ENCODE assay signal across 8 cellular contexts in the genomic region with DNA sequence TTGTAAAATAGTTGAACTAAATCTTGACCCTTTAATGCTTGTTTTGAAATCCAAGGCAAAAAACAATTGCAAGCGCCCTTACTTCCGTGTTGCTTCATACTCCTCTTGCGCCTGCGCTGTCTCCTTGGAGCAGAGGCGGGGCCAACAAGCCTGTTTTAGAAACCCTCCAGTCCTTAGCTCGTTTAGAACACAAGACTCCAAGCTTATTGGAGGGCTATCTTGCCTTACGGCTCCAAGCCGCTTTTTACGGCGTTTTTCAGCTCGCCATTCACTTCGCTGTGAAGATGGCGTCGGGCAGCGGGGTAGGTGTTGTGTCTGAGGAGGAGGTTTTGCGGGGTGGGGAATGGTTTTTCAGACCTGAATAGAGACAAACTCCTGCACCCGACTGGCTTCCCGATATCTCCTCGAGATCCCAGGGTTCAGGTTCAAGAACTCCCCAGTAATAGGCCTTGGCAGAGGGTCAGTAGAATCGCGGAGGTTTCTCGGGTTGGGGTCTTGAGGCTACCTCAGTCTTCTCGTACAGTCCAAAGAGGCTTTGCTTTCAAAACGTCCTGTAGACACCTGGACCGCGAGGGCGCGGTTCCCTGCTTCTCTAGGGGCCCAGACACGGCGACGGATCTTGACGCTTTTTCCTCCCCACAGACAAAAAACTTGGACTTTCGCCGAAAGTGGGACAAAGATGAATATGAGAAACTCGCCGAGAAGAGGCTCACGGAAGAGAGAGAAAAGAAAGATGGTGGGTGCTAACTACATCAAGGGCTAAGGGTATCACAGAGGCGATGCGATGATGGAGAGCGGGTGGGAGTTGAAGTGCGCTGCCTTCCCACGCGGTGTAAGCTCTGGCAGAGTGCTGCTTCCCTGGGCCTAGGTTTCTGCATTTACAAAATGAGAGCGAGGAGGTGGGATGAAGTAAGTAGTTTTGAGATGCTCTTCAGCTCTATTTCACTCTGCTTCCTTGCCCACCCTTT. TPM values are rescaled to one million over a fixed set of nuclear protein-coding genes. Genes with fewer than 3 reads are reported as not detected.
DNase-seq lines count a peak whose midpoint lies in the region; ATAC-seq, FAIRE-seq and TF ChIP-seq lines count a peak whose summit lies in the region.

Gene ZMAT2 (plus strand): TSS at position 271 of the 968 bp plus-strand sequence. CDS start 14 bp downstream, at position 285.

- H3K36me3 ChIP-seq in KOPT-K1 (ENCODE audit: insufficient read depth, low read length) (peaks cover 87% of the 10 kb centered on the region), esophagus muscularis mucosa (peaks cover 72 to 87% (median 82%) of the 10 kb centered on the region in 4 donors), muscle layer of duodenum (ENCODE audit: control insufficient read depth in 1 of 2, insufficient read depth in 2 of 2, low read length in 2 of 2) (peaks cover 64 to 76% of the 10 kb centered on the region in 2 donors)

- peaks cover 18 to 44% of the 10 kb centered on the region in 2 donors for H3K36me3 Mint-ChIP-seq in activated T-cell treated with anti-CD3 and anti-CD28 coated beads, Interleukin-2, amount 50 U/mL, for 72 hours (ENCODE audit: insufficient read depth in 2 of 2)

- H3K27me3 Mint-ChIP-seq in activated T-cell treated with anti-CD3 and anti-CD28 coated beads, Interleukin-2, amount 50 U/mL, for 72 hours (ENCODE audit: low read depth), result no peaks in the 10 kb centered on the region

- peak; percentile 99 for ATAC-seq in GM21786 (IDR thresholded peaks at IDR 0.05; ENCODE audit: unreplicated experiment)
- peak; percentile 98 to 99 for ATAC-seq in activated T-cell treated with anti-CD3 and anti-CD28 coated beads, Interleukin-2, amount 50 U/mL, for 72 hours (replicated peaks in 1 of 2)

- peak; percentile 97 for FAIRE-seq in RCC 7860 (lab: Jason Lieb, UNC)

- DNase-seq in DMS79 (lab: John Stamatoyannopoulos, UW), result peak; percentile 90
- DNase-seq in RCC 7860 (ENCODE audit: low spot score), result peak; percentile 95
- DNase-seq in activated T-cell treated with anti-CD3 and anti-CD28 coated beads, Interleukin-2, amount 50 U/mL, for 72 hours, result peak; percentile 90 to 96
- DNase-seq in esophagus muscularis mucosa (ENCODE audit: extremely low spot score), result peak; percentile 96
- peak; percentile 90 to 93 for DNase-seq in stimulated activated CD8-positive, alpha-beta memory T cell treated with anti-CD3 and anti-CD28 coated beads, Interleukin-7, amount 100 ng/mL, for 4 hours (ENCODE audit: low read depth in 2 of 2)

- intact Hi-C loops in esophagus muscularis mucosa (cut with DNase I), result no loop called here

- peak within 1 kb of the TSS; percentile 96 for H3K27ac Mint-ChIP-seq in activated T-cell treated with anti-CD3 and anti-CD28 coated beads, Interleukin-2, amount 50 U/mL, for 72 hours

- H3K9me3 Mint-ChIP-seq in activated T-cell treated with anti-CD3 and anti-CD28 coated beads, Interleukin-2, amount 50 U/mL, for 72 hours, result no peaks in the 10 kb centered on the region

- peaks cover 24% of the 10 kb centered on the region for H3K4me1 Mint-ChIP-seq in activated T-cell treated with anti-CD3 and anti-CD28 coated beads, Interleukin-2, amount 50 U/mL, for 72 hours (ENCODE audit: low read depth)

- no peaks in the 10 kb centered on the region for H3K9me3 ChIP-seq in KOPT-K1 (ENCODE audit: insufficient read depth, low read length, poor library complexity, severe bottlenecking)
- no peaks in the 10 kb centered on the region for H3K9me3 ChIP-seq in esophagus muscularis mucosa
- H3K9me3 ChIP-seq in muscle layer of duodenum (ENCODE audit: control insufficient read depth in 1 of 2, low read length in 2 of 2), result no peaks in the 10 kb centered on the region

- TF ChIP-seq EP300 in esophagus muscularis mucosa (IDR thresholded peaks at IDR 0.05), result no peak

- H3K27me3 ChIP-seq in esophagus muscularis mucosa, result no peaks in the 10 kb centered on the region
- H3K27me3 ChIP-seq in muscle layer of duodenum (ENCODE audit: low read depth, low read length), result no peaks in the 10 kb centered on the region

- peak; percentile 59 for TF ChIP-seq POLR2A in esophagus muscularis mucosa (IDR thresholded peaks at IDR 0.05; ENCODE audit: low read depth)

- peaks cover 11 to 24% (median 18%) of the 10 kb centered on the region in 4 donors for H3K4me1 ChIP-seq in esophagus muscularis mucosa
- H3K4me1 ChIP-seq in muscle layer of duodenum (ENCODE audit: control insufficient read depth in 1 of 2, insufficient read depth in 2 of 2, low read length in 2 of 2), result peaks cover 7 to 21% of the 10 kb centered on the region in 2 donors

- H3K4me3 Mint-ChIP-seq in activated T-cell treated with anti-CD3 and anti-CD28 coated beads, Interleukin-2, amount 50 U/mL, for 72 hours, result peak within 1 kb of the TSS; percentile 97 to 99

- H3K4me3 ChIP-seq in esophagus muscularis mucosa, result peak within 1 kb of the TSS; percentile 73 to 87 (median 78)
- peak within 1 kb of the TSS; percentile 92 to 96 for H3K4me3 ChIP-seq in muscle layer of duodenum (ENCODE audit: low read depth in 1 of 2, low read length in 2 of 2)

- peak within 1 kb of the TSS; percentile 57 for H3K27ac ChIP-seq in KOPT-K1 (ENCODE audit: low read depth, low read length, poor library complexity, severe bottlenecking)
- peak within 1 kb of the TSS; percentile 72 to 84 (median 74) for H3K27ac ChIP-seq in esophagus muscularis mucosa (replicated peaks in 1 of 4)
- peak within 1 kb of the TSS; percentile 84 for H3K27ac ChIP-seq in muscle layer of duodenum (ENCODE audit: low read length)

- under 1% methylated on average over 44 of the region's 44 CpGs for WGBS in esophagus muscularis mucosa

- no peak for TF ChIP-seq CTCF in esophagus muscularis mucosa (IDR thresholded peaks at IDR 0.05)

RNA-seq across cellular contexts. Expression of gene ZMAT2, which starts in this region (rescaled TPM):
- total RNA-seq in activated T-cell treated with anti-CD3 and anti-CD28 coated beads, Interleukin-2, amount 50 U/mL, for 72 hours, result 10 to 100 TPM; 44.9 to 53.7 TPM
- 10 to 100 TPM; 30.8 to 45.1 (median 38.0) TPM for total RNA-seq in esophagus muscularis mucosa

Comparison
In these comparisons a context has a peak if more than half of its experiments do, and no peak if none do; other contexts are left out.
1. Peak in every context shown above with its lines: DNase-seq, ATAC-seq, H3K4me3 ChIP-seq and H3K27ac ChIP-seq.